13 cellular contexts compared by ENCODE assay signal in the genomic region with DNA sequence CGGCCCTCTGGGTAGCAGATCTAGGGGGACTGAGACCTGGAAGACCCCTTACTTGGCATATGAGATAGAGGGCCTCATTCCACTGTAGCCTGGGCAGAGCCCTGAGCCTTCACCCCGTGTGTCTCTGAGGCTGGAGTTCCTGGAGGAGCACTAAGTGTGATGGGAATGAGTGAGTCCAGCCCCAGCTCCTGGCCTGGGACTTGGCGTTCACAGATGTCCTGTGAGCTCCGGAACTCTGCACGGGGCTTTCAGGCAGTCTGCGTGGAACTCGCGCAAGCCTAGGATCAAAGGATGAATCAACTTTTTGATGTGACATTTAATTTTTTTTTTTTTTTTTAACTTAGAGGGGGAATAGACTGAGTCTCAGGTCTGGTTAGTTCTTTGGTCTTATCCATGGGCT. TPM values are rescaled to one million over a fixed set of nuclear protein-coding genes. Genes with fewer than 3 reads are reported as not detected.
DNase-seq lines count a peak whose midpoint lies in the region; ATAC-seq and TF ChIP-seq lines count a peak whose summit lies in the region.
"Had no signal": no experiment of that assay in that cellular context is flagged by ENCODE, and none has a peak within 500 bp of the region (broad histone marks: within the 10 kb centered on the region; RNA-seq: fewer than 3 reads in every experiment).

No MANE protein-coding gene starts in this region.

- H3K36me3 ChIP-seq in adrenal gland (replicated peaks in 1 of 2) = no peaks in the 10 kb centered on the region
- H3K36me3 ChIP-seq in muscle layer of colon (ENCODE audit: insufficient read depth, low read length) = no peaks in the 10 kb centered on the region
- no peaks in the 10 kb centered on the region for H3K36me3 ChIP-seq in tibial nerve

- H3K4me3 Mint-ChIP-seq in activated naive CD4-positive, alpha-beta T cell treated with anti-CD3 and anti-CD28 coated beads for 36 hours = peak overlapping the region; percentile 67

- H3K9me3 ChIP-seq in adrenal gland (replicated peaks in 1 of 3) (no peaks in the 10 kb centered on the region), muscle layer of colon (ENCODE audit: low read length) (no peaks in the 10 kb centered on the region), tibial nerve (peaks cover 0 to 4% (median 0%) of the 10 kb centered on the region in 4 donors)

- H3K27me3 ChIP-seq in adrenal gland = no peaks in the 10 kb centered on the region
- no peaks in the 10 kb centered on the region for H3K27me3 ChIP-seq in muscle layer of colon (ENCODE audit: control insufficient read depth in 1 of 2, insufficient read depth in 2 of 2, low read length in 2 of 2)
- H3K27me3 ChIP-seq in tibial nerve = peaks cover 0 to 33% of the 10 kb centered on the region in 2 donors

- 60 to 81% (median 66%) methylated on average over 7 to 8 of the region's 8 CpGs for WGBS in adrenal gland, 4 donors
- WGBS in tibial nerve, 2 donors = 56 to 60% methylated on average over 8 of the region's 8 CpGs

- no peak for TF ChIP-seq POLR2A in adrenal gland (IDR thresholded peaks at IDR 0.05)
- no peak for TF ChIP-seq POLR2A in tibial nerve (IDR thresholded peaks at IDR 0.05)

- no peak for TF ChIP-seq EP300 in tibial nerve (IDR thresholded peaks at IDR 0.05)

- H3K4me1 Mint-ChIP-seq in activated naive CD4-positive, alpha-beta T cell treated with anti-CD3 and anti-CD28 coated beads for 36 hours (ENCODE audit: low read depth) = peaks cover 18% of the 10 kb centered on the region

- H3K27ac Mint-ChIP-seq in activated naive CD4-positive, alpha-beta T cell treated with anti-CD3 and anti-CD28 coated beads for 36 hours = no peak overlapping the region
- no peak overlapping the region for H3K27ac Mint-ChIP-seq in activated naive CD4-positive, alpha-beta T cell treated with anti-CD3 and anti-CD28 coated beads, Interleukin-2, amount 50 U/mL, for 72 hours

- H3K36me3 Mint-ChIP-seq in activated naive CD4-positive, alpha-beta T cell treated with anti-CD3 and anti-CD28 coated beads for 36 hours (ENCODE audit: low read depth) = no peaks in the 10 kb centered on the region
- peaks cover 0 to under 1% of the 10 kb centered on the region in 2 donors for H3K36me3 Mint-ChIP-seq in activated naive CD4-positive, alpha-beta T cell treated with anti-CD3 and anti-CD28 coated beads, Interleukin-2, amount 50 U/mL, for 72 hours

- TF ChIP-seq CTCF in adrenal gland (IDR thresholded peaks at IDR 0.05) = no peak
- TF ChIP-seq CTCF in tibial nerve (IDR thresholded peaks at IDR 0.05) = no peak

- no peaks in the 10 kb centered on the region for H3K9me3 Mint-ChIP-seq in activated naive CD4-positive, alpha-beta T cell treated with anti-CD3 and anti-CD28 coated beads for 36 hours
- no peaks in the 10 kb centered on the region for H3K9me3 Mint-ChIP-seq in activated naive CD4-positive, alpha-beta T cell treated with anti-CD3 and anti-CD28 coated beads, Interleukin-2, amount 50 U/mL, for 72 hours

- intact Hi-C loops in activated naive CD4-positive, alpha-beta T cell treated with anti-CD3 and anti-CD28 coated beads for 36 hours (cut with micrococcal nuclease) = no loop called here
- intact Hi-C loops in adrenal gland (cut with DNase I) = no loop called here

- peak overlapping the region in 1 of 5 donors; percentile 63 for H3K27ac ChIP-seq in adrenal gland
- no peak overlapping the region for H3K27ac ChIP-seq in muscle layer of colon (ENCODE audit: low read depth, low read length)
- H3K27ac ChIP-seq in tibial nerve = peak overlapping the region; percentile 39 to 88 (median 60)
- H3K27ac ChIP-seq: foreskin keratinocyte, RWPE1 had no signal

- no peaks in the 10 kb centered on the region for H3K27me3 Mint-ChIP-seq in activated naive CD4-positive, alpha-beta T cell treated with anti-CD3 and anti-CD28 coated beads for 36 hours (ENCODE audit: low read depth)

- H3K9ac ChIP-seq in muscle layer of colon (ENCODE audit: low read length) = peak overlapping the region; percentile 39

- CTCF ChIA-PET in activated naive CD4-positive, alpha-beta T cell treated with anti-CD3 and anti-CD28 coated beads for 36 hours (lab: Charles Lee) = interaction anchor here (0.7 to 1.1 kb wide), 3 partner anchors 63 to 115 kb away, joined by 3 to 4 read pairs (median 4); no protein-coding TSS in a partner anchor

- peak; percentile 34 for DNase-seq in activated naive CD4-positive, alpha-beta T cell treated with anti-CD3 and anti-CD28 coated beads for 36 hours
- DNase-seq in activated naive CD4-positive, alpha-beta T cell treated with anti-CD3 and anti-CD28 coated beads, Interleukin-2, amount 50 U/mL, for 72 hours (ENCODE audit: low spot score in 2 of 2) = no peak
- DNase-seq in adrenal gland = peak in 4 of 7 donors; percentile 24 to 54 (median 32)
- DNase-seq in tibial nerve (ENCODE audit: low spot score in 2 of 2) = no peak
- no peak for DNase-seq in islet precursor cell
- DNase-seq in NCI-H82 (lab: John Stamatoyannopoulos, UW) = no peak
- DNase-seq: activated gamma-delta T cell, cortex of kidney, foreskin keratinocyte, NCI-H2227 treated with DMSO at 0.1 percent for 48 hours had no signal

- no peak for ATAC-seq in activated naive CD4-positive, alpha-beta T cell treated with anti-CD3 and anti-CD28 coated beads, Interleukin-2, amount 50 U/mL, for 72 hours
- ATAC-seq in GM18867 (IDR thresholded peaks at IDR 0.05; ENCODE audit: unreplicated experiment) = no peak
- ATAC-seq: foreskin keratinocyte had no signal

- H3K4me1 ChIP-seq in adrenal gland (replicated peaks in 1 of 2) (peaks cover 4 to 7% of the 10 kb centered on the region in 2 donors), muscle layer of colon (ENCODE audit: insufficient read depth, low read length) (peaks cover 10% of the 10 kb centered on the region), tibial nerve (peaks cover 0 to 22% (median 3%) of the 10 kb centered on the region in 4 donors)
- H3K4me1 ChIP-seq: foreskin keratinocyte had no signal

- H3K4me3 ChIP-seq in adrenal gland (peak overlapping the region in 1 of 4 donors; percentile 95), muscle layer of colon (ENCODE audit: low read depth in 1 of 2, low read length in 2 of 2) (peak overlapping the region; percentile 64 to 77), tibial nerve (peak overlapping the region; percentile 12 to 94 (median 55))

RNA-seq across cellular contexts. Expression of gene NKD1, which starts 1.8 kb away (rescaled TPM):
- 1 to 10 TPM; 2.6 to 3.2 TPM for total RNA-seq in activated naive CD4-positive, alpha-beta T cell treated with anti-CD3 and anti-CD28 coated beads for 36 hours
- total RNA-seq in activated naive CD4-positive, alpha-beta T cell treated with anti-CD3 and anti-CD28 coated beads, Interleukin-2, amount 50 U/mL, for 72 hours = 1 to 10 TPM; 1.4 to 2.1 TPM
- 1 to 10 TPM; 1.6 to 8.9 (median 7.2) TPM for total RNA-seq in adrenal gland
- polyA plus RNA-seq in adrenal gland = 1 to 10 TPM in 2 of 3 donors, under 1 TPM in 1; 0.84 to 1.8 (median 1.2) TPM
- 10 to 100 TPM; 20.1 to 92.4 (median 43.1) TPM for total RNA-seq in tibial nerve

Comparison
In these comparisons a context has a peak if more than half of its experiments do, and no peak if none do; other contexts are left out.
1. DNase-seq: peak in activated naive CD4-positive, alpha-beta T cell treated with anti-CD3 and anti-CD28 coated beads for 36 hours (single experiment) and adrenal gland (4 of 7); none in activated naive CD4-positive, alpha-beta T cell treated with anti-CD3 and anti-CD28 coated beads, Interleukin-2, amount 50 U/mL, for 72 hours (0 of 2), tibial nerve (0 of 2), islet precursor cell (single experiment) and NCI-H82 (single experiment).